Comparison of ENCODE assay signal across 2 cellular contexts in genomic region chr7:40099837-40100236, GRCh38.
TF ChIP-seq lines count a peak whose summit lies in the region.

No MANE protein-coding gene starts in this region.

TF ChIP-seq in HepG2, 621 proteins besides CTCF, POLR2A, EP300 and RAD21:
- TF ChIP-seq TEAD3 (CRISPR knock-in tag; optimal IDR thresholded peaks at IDR 0.05; ENCODE audit: borderline replicate concordance), result peak; percentile 52
- 0 out of 2 replicates have a peak, but pooled peaks have one; percentile 5 for TF ChIP-seq NCOA2 (CRISPR knock-in tag; IDR thresholded peaks at IDR 0.05)
- peak; percentile 82 for TF ChIP-seq ZNF770 (CRISPR knock-in tag; IDR thresholded peaks at IDR 0.05)
- TF ChIP-seq, protein P1, sequence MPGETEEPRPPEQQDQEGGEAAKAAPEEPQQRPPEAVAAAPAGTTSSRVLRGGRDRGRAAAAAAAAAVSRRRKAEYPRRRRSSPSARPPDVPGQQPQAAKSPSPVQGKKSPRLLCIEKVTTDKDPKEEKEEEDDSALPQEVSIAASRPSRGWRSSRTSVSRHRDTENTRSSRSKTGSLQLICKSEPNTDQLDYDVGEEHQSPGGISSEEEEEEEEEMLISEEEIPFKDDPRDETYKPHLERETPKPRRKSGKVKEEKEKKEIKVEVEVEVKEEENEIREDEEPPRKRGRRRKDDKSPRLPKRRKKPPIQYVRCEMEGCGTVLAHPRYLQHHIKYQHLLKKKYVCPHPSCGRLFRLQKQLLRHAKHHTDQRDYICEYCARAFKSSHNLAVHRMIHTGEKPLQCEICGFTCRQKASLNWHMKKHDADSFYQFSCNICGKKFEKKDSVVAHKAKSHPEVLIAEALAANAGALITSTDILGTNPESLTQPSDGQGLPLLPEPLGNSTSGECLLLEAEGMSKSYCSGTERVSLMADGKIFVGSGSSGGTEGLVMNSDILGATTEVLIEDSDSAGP (CRISPR knock-in tag; IDR thresholded peaks at IDR 0.05; ENCODE audit: borderline replicate concordance), result no peak
- 0 out of 2 replicates have a peak, but pooled peaks have one; percentile 24 for TF ChIP-seq SALL1 (CRISPR knock-in tag; IDR thresholded peaks at IDR 0.05)
- TF ChIP-seq CREM (IDR thresholded peaks at IDR 0.05), result peak; percentile 20; the same call in 1 of the 2 replicates
- TF ChIP-seq CREM (CRISPR knock-in tag; IDR thresholded peaks at IDR 0.05), result no peak
- TF ChIP-seq, protein P2, sequence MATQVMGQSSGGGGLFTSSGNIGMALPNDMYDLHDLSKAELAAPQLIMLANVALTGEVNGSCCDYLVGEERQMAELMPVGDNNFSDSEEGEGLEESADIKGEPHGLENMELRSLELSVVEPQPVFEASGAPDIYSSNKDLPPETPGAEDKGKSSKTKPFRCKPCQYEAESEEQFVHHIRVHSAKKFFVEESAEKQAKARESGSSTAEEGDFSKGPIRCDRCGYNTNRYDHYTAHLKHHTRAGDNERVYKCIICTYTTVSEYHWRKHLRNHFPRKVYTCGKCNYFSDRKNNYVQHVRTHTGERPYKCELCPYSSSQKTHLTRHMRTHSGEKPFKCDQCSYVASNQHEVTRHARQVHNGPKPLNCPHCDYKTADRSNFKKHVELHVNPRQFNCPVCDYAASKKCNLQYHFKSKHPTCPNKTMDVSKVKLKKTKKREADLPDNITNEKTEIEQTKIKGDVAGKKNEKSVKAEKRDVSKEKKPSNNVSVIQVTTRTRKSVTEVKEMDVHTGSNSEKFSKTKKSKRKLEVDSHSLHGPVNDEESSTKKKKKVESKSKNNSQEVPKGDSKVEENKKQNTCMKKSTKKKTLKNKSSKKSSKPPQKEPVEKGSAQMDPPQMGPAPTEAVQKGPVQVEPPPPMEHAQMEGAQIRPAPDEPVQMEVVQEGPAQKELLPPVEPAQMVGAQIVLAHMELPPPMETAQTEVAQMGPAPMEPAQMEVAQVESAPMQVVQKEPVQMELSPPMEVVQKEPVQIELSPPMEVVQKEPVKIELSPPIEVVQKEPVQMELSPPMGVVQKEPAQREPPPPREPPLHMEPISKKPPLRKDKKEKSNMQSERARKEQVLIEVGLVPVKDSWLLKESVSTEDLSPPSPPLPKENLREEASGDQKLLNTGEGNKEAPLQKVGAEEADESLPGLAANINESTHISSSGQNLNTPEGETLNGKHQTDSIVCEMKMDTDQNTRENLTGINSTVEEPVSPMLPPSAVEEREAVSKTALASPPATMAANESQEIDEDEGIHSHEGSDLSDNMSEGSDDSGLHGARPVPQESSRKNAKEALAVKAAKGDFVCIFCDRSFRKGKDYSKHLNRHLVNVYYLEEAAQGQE (IDR thresholded peaks at IDR 0.05; ENCODE audit: borderline replicate concordance in 1 of 2, low read depth in 1 of 2, low read length in 2 of 2), result no peak
- TF ChIP-seq ZMYM3 (CRISPR knock-in tag; IDR thresholded peaks at IDR 0.05), result 0 out of 2 replicates have a peak, but pooled peaks have one; percentile 42
- TF ChIP-seq HNF4A (CRISPR knock-in tag; IDR thresholded peaks at IDR 0.05), result peak; percentile 31; the same call in 1 of the 2 replicates
- TF ChIP-seq SMARCC2 (IDR thresholded peaks at IDR 0.05), result no peak

TF ChIP-seq in GM23338, 12 proteins besides CTCF, POLR2A, EP300 and RAD21:
- no peak for TF ChIP-seq ETS1 (IDR thresholded peaks at IDR 0.05)
- no peak for TF ChIP-seq ZNF331 (CRISPR knock-in tag; IDR thresholded peaks at IDR 0.05; ENCODE audit: low read depth)
- no peak for TF ChIP-seq NANOG (IDR thresholded peaks at IDR 0.05; ENCODE audit: borderline replicate concordance)
- TF ChIP-seq, protein P2 (IDR thresholded peaks at IDR 0.05; ENCODE audit: unreplicated experiment), result no peak
- no peak for TF ChIP-seq EZH2 (IDR thresholded peaks at IDR 0.05; ENCODE audit: low read depth, unreplicated experiment)
- TF ChIP-seq ZNF114 (CRISPR knock-in tag; IDR thresholded peaks at IDR 0.05), result no peak
- TF ChIP-seq STAT1 (IDR thresholded peaks at IDR 0.05; ENCODE audit: unreplicated experiment), result no peak
- TF ChIP-seq, protein P3, sequence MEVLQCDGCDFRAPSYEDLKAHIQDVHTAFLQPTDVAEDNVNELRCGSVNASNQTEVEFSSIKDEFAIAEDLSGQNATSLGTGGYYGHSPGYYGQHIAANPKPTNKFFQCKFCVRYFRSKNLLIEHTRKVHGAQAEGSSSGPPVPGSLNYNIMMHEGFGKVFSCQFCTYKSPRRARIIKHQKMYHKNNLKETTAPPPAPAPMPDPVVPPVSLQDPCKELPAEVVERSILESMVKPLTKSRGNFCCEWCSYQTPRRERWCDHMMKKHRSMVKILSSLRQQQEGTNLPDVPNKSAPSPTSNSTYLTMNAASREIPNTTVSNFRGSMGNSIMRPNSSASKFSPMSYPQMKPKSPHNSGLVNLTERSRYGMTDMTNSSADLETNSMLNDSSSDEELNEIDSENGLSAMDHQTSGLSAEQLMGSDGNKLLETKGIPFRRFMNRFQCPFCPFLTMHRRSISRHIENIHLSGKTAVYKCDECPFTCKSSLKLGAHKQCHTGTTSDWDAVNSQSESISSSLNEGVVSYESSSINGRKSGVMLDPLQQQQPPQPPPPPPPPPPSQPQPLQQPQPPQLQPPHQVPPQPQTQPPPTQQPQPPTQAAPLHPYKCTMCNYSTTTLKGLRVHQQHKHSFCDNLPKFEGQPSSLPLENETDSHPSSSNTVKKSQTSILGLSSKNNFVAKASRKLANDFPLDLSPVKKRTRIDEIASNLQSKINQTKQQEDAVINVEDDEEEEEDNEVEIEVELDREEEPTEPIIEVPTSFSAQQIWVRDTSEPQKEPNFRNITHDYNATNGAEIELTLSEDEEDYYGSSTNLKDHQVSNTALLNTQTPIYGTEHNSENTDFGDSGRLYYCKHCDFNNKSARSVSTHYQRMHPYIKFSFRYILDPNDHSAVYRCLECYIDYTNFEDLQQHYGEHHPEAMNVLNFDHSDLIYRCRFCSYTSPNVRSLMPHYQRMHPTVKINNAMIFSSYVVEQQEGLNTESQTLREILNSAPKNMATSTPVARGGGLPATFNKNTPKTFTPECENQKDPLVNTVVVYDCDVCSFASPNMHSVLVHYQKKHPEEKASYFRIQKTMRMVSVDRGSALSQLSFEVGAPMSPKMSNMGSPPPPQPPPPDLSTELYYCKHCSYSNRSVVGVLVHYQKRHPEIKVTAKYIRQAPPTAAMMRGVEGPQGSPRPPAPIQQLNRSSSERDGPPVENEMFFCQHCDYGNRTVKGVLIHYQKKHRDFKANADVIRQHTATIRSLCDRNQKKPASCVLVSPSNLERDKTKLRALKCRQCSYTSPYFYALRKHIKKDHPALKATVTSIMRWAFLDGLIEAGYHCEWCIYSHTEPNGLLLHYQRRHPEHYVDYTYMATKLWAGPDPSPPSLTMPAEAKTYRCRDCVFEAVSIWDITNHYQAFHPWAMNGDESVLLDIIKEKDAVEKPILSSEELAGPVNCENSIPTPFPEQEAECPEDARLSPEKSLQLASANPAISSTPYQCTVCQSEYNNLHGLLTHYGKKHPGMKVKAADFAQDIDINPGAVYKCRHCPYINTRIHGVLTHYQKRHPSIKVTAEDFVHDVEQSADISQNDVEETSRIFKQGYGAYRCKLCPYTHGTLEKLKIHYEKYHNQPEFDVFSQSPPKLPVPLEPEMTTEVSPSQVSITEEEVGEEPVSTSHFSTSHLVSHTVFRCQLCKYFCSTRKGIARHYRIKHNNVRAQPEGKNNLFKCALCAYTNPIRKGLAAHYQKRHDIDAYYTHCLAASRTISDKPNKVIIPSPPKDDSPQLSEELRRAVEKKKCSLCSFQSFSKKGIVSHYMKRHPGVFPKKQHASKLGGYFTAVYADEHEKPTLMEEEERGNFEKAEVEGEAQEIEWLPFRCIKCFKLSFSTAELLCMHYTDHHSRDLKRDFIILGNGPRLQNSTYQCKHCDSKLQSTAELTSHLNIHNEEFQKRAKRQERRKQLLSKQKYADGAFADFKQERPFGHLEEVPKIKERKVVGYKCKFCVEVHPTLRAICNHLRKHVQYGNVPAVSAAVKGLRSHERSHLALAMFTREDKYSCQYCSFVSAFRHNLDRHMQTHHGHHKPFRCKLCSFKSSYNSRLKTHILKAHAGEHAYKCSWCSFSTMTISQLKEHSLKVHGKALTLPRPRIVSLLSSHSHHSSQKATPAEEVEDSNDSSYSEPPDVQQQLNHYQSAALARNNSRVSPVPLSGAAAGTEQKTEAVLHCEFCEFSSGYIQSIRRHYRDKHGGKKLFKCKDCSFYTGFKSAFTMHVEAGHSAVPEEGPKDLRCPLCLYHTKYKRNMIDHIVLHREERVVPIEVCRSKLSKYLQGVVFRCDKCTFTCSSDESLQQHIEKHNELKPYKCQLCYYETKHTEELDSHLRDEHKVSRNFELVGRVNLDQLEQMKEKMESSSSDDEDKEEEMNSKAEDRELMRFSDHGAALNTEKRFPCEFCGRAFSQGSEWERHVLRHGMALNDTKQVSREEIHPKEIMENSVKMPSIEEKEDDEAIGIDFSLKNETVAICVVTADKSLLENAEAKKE (CRISPR knock-in tag; IDR thresholded peaks at IDR 0.05), result no peak
- TF ChIP-seq POLR2AphosphoS5 (IDR thresholded peaks at IDR 0.05; ENCODE audit: low read depth), result no peak
- no peak for TF ChIP-seq JUNB (IDR thresholded peaks at IDR 0.05; ENCODE audit: unreplicated experiment)
- no peak for TF ChIP-seq EZH2phosphoT487 (IDR thresholded peaks at IDR 0.05; ENCODE audit: unreplicated experiment)
- no peak for TF ChIP-seq CREB1 (CRISPR knock-in tag; IDR thresholded peaks at IDR 0.05; ENCODE audit: low read depth)
TF ChIP-seq in GM23338: peak in this region for 0.
